In the genomic region with DNA sequence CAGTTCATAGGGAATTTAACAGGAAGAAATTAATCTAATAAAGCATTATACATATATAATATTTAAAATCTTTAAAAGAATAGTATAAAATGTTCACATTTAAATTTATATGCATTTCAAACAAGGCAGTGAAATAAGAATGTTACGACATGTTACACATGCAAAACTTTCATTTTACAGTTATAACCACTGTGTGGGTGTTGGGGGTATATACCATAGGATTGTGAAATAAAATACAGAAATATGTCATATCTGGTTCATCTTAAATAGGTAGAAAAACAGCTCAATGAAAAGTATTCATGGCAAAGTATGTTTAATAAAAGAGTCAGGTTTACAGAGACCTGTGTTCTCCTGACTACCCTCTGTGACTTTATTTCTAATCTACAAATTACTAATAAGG, we compare ENCODE assay signal across 27 cellular contexts.
"Had no signal": no experiment of that assay in that cellular context is flagged by ENCODE, and none has a peak within 500 bp of the region (broad histone marks: within the 10 kb centered on the region; RNA-seq: fewer than 3 reads in every experiment).

No MANE protein-coding gene starts in this region.

- H3K4me3 Mint-ChIP-seq: activated CD4-positive, alpha-beta memory T cell treated with anti-CD3 and anti-CD28 coated beads, Interleukin-2, amount 10 ng/mL, durations not matched to agents 7 days and 5 days; activated CD4-positive, alpha-beta T cell treated with anti-CD3 and anti-CD28 coated beads, Interleukin-2, amount 10 ng/mL, durations not matched to agents 7 days and 5 days; activated T-cell treated with anti-CD3 and anti-CD28 coated beads, Interleukin-2, amount 50 U/mL, for 24 hours; mesothelial cell of epicardium; naive B cell; neural crest cell; stimulated activated naive B cell treated with anti-CD40 and anti-IgM and Interleukin-4, amounts not matched to agents 10 μg/mL and 1 μg/mL and 100 μg/mL, for 72 hours had no signal

- ATAC-seq: left cardiac atrium; psoas muscle; stimulated activated naive B cell treated with anti-CD40 and anti-IgM and Interleukin-4, amounts not matched to agents 10 μg/mL and 1 μg/mL and 100 μg/mL, for 72 hours had no signal

- H3K4me1 ChIP-seq: parathyroid adenoma, tibial nerve had no signal

- H3K27ac Mint-ChIP-seq: activated CD4-positive, alpha-beta memory T cell treated with anti-CD3 and anti-CD28 coated beads, Interleukin-2, amount 10 ng/mL, durations not matched to agents 7 days and 5 days; activated CD4-positive, alpha-beta T cell treated with anti-CD3 and anti-CD28 coated beads, Interleukin-2, amount 10 ng/mL, durations not matched to agents 7 days and 5 days; mesothelial cell of epicardium had no signal

- H3K4me3 ChIP-seq: coronary artery, dorsolateral prefrontal cortex, psoas muscle, tibial nerve had no signal

- H3K27ac ChIP-seq: brain microvascular endothelial cell, coronary artery, dorsolateral prefrontal cortex, parathyroid adenoma, psoas muscle, tibial nerve had no signal

- H3K27me3 ChIP-seq: brain microvascular endothelial cell, dorsolateral prefrontal cortex, tibial nerve had no signal

- FAIRE-seq: astrocyte, frontal cortex, keratinocyte, TTC549 had no signal

- DNase-seq: activated CD4-positive, alpha-beta memory T cell treated with anti-CD3 and anti-CD28 coated beads, Interleukin-2, amount 10 ng/mL, durations not matched to agents 7 days and 5 days; activated CD4-positive, alpha-beta T cell treated with anti-CD3 and anti-CD28 coated beads, Interleukin-2, amount 10 ng/mL, durations not matched to agents 7 days and 5 days; activated CD4-positive, CD25-positive, alpha-beta regulatory T cell treated with anti-CD3 and anti-CD28 coated beads, Interleukin-2, amount 50 U/mL, for 72 hours; activated CD8-positive, alpha-beta memory T cell treated with anti-CD3 and anti-CD28 coated beads, Interleukin-2, amount 50 U/mL, for 48 hours; activated gamma-delta T cell treated with Interleukin-2 at 50 U/mL for 16 hours; activated naive CD4-positive, alpha-beta T cell treated with anti-CD3 and anti-CD28 coated beads, Interleukin-2, amount 50 U/mL, for 16 hours; activated T-cell treated with anti-CD3 and anti-CD28 coated beads, Interleukin-2, amount 50 U/mL, for 24 hours; amniotic stem cell; brain microvascular endothelial cell; dorsolateral prefrontal cortex; effector memory CD4-positive, alpha-beta T cell; left cardiac atrium; naive B cell; nucleus accumbens; psoas muscle; stimulated activated CD4-positive, alpha-beta T cell treated with anti-CD3 and anti-CD28 coated beads, Interleukin-15, amount 100 ng/mL, for 24 hours; stimulated activated CD4-positive, alpha-beta T cell treated with anti-CD3 and anti-CD28 coated beads, Interleukin-2, amount 100 ng/mL, for 24 hours; stimulated activated naive B cell treated with anti-CD40 and anti-IgM and Interleukin-4, amounts not matched to agents 10 μg/mL and 1 μg/mL and 100 μg/mL, for 72 hours had no signal

- H3K27me3 Mint-ChIP-seq: activated CD4-positive, alpha-beta memory T cell treated with anti-CD3 and anti-CD28 coated beads, Interleukin-2, amount 10 ng/mL, durations not matched to agents 7 days and 5 days; activated CD4-positive, alpha-beta T cell treated with anti-CD3 and anti-CD28 coated beads, Interleukin-2, amount 10 ng/mL, durations not matched to agents 7 days and 5 days; activated T-cell treated with anti-CD3 and anti-CD28 coated beads, Interleukin-2, amount 50 U/mL, for 24 hours; naive B cell; stimulated activated naive B cell treated with anti-CD40 and anti-IgM and Interleukin-4, amounts not matched to agents 10 μg/mL and 1 μg/mL and 100 μg/mL, for 72 hours had no signal

- H3K9me3 Mint-ChIP-seq: activated CD4-positive, alpha-beta memory T cell treated with anti-CD3 and anti-CD28 coated beads, Interleukin-2, amount 10 ng/mL, durations not matched to agents 7 days and 5 days; activated CD4-positive, alpha-beta T cell treated with anti-CD3 and anti-CD28 coated beads, Interleukin-2, amount 10 ng/mL, durations not matched to agents 7 days and 5 days; activated T-cell treated with anti-CD3 and anti-CD28 coated beads, Interleukin-2, amount 50 U/mL, for 24 hours; mesothelial cell of epicardium had no signal

- H3K9me3 ChIP-seq: psoas muscle, tibial nerve had no signal

- H3K36me3 ChIP-seq: brain microvascular endothelial cell, tibial nerve had no signal

- H3K4me1 Mint-ChIP-seq: activated CD4-positive, alpha-beta memory T cell treated with anti-CD3 and anti-CD28 coated beads, Interleukin-2, amount 10 ng/mL, durations not matched to agents 7 days and 5 days; activated CD4-positive, alpha-beta T cell treated with anti-CD3 and anti-CD28 coated beads, Interleukin-2, amount 10 ng/mL, durations not matched to agents 7 days and 5 days; mesothelial cell of epicardium had no signal
